ENCODE assay signal across 1 cellular context in genomic region chr11:96287796-96288439, GRCh38.
TF ChIP-seq lines count a peak whose summit lies in the region.

No MANE protein-coding gene starts in this region.

TF ChIP-seq in GM12878, 131 proteins besides CTCF, POLR2A, EP300 and RAD21:
- peak; percentile 9; the same call in 1 of the 2 replicates for TF ChIP-seq RUNX3 (IDR thresholded peaks at IDR 0.05; ENCODE audit: low read length)
- no peak for TF ChIP-seq CREM (IDR thresholded peaks at IDR 0.05; ENCODE audit: low read depth)
